ENCODE assay signal across 9 cellular contexts in the genomic region with DNA sequence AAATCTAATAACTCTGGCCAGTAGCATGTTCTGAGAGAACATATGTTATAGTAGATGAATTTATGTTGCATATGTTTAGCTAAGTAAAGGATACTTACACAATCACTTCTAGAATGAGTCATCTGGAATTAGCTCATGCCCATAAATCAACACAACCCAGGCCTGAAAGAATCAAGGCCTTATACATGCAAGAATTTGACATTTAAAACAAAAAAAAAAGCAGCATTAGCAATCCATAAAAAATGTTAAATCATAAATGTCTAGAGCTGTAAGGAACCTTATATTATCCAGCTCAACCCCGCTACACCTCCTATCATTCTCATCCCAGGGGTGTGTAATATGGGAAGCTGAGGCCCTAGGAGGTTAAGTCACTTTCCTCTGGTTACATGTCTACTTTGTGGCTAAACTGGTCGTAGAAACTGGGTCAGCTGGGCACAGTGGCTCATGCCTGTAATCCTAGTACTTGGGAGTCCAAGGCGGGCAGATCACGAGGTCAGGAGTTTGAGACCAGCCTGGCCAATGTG.
DNase-seq lines count a peak whose midpoint lies in the region; ATAC-seq and TF ChIP-seq lines count a peak whose summit lies in the region.
"Had no signal": no experiment of that assay in that cellular context is flagged by ENCODE, and none has a peak within 500 bp of the region (broad histone marks: within the 10 kb centered on the region; RNA-seq: fewer than 3 reads in every experiment).

No MANE protein-coding gene starts in this region.

- intact Hi-C loops in tibial artery (cut with DNase I; ENCODE audit: low total_unique reads), result no loop called here

- H3K4me1 ChIP-seq in tibial artery, result peaks cover 0 to 85% (median 43%) of the 10 kb centered on the region in 4 donors

- no peak for ATAC-seq in GM21515 (IDR thresholded peaks at IDR 0.05; ENCODE audit: unreplicated experiment)
- ATAC-seq in GM21367 (IDR thresholded peaks at IDR 0.05; ENCODE audit: unreplicated experiment), result no peak

- peak; percentile 55 for DNase-seq in NCI-H748 (lab: John Stamatoyannopoulos, UW; ENCODE audit: unreplicated experiment)
- no peak for DNase-seq in NCI-H748 treated with DMSO at 0.1 percent for 48 hours (lab: John Stamatoyannopoulos, UW)
- DNase-seq in SK-N-MC (ENCODE audit: low read depth, low spot score), result peak; percentile 72
- peak; percentile 93 to 94 for DNase-seq in foreskin fibroblast
- DNase-seq in tibial artery, result no peak
- DNase-seq in retina, result no peak

- peak overlapping the region; percentile 79 for H3K27ac ChIP-seq in SK-N-MC
- peak overlapping the region; percentile 51 to 83 for H3K27ac ChIP-seq in tibial artery
- H3K27ac ChIP-seq: cardiac muscle cell had no signal

- no peaks in the 10 kb centered on the region for H3K9me3 ChIP-seq in SK-N-MC (ENCODE audit: low read depth, low read length)
- H3K9me3 ChIP-seq in tibial artery, result no peaks in the 10 kb centered on the region

- no peak overlapping the region for H3K9ac ChIP-seq in SK-N-MC (ENCODE audit: insufficient read length)

- no peaks in the 10 kb centered on the region for H3K27me3 ChIP-seq in tibial artery
- H3K27me3 ChIP-seq: cardiac muscle cell had no signal

- H3K36me3 ChIP-seq in SK-N-MC (ENCODE audit: insufficient read depth, low read length) (no peaks in the 10 kb centered on the region), tibial artery (no peaks in the 10 kb centered on the region)
- H3K36me3 ChIP-seq: cardiac muscle cell had no signal

- no peak overlapping the region for H3K4me3 ChIP-seq in SK-N-MC
- H3K4me3 ChIP-seq in foreskin fibroblast (ENCODE audit: low read depth in 1 of 2, low read length in 2 of 2), result no peak overlapping the region
- no peak overlapping the region for H3K4me3 ChIP-seq in tibial artery
- H3K4me3 ChIP-seq: cardiac muscle cell had no signal

- TF ChIP-seq CTCF in foreskin fibroblast (IDR thresholded peaks at IDR 0.05; ENCODE audit: low read depth, low read length), result no peak
- TF ChIP-seq CTCF in tibial artery (IDR thresholded peaks at IDR 0.05), result no peak

Comparison
In these comparisons a context has a peak if more than half of its experiments do, and no peak if none do; other contexts are left out.
1. DNase-seq: peak in NCI-H748 (single experiment), SK-N-MC (single experiment) and foreskin fibroblast (2 of 2); none in NCI-H748 treated with DMSO at 0.1 percent for 48 hours (single experiment), tibial artery (0 of 2) and retina (single experiment).